In the genomic region with DNA sequence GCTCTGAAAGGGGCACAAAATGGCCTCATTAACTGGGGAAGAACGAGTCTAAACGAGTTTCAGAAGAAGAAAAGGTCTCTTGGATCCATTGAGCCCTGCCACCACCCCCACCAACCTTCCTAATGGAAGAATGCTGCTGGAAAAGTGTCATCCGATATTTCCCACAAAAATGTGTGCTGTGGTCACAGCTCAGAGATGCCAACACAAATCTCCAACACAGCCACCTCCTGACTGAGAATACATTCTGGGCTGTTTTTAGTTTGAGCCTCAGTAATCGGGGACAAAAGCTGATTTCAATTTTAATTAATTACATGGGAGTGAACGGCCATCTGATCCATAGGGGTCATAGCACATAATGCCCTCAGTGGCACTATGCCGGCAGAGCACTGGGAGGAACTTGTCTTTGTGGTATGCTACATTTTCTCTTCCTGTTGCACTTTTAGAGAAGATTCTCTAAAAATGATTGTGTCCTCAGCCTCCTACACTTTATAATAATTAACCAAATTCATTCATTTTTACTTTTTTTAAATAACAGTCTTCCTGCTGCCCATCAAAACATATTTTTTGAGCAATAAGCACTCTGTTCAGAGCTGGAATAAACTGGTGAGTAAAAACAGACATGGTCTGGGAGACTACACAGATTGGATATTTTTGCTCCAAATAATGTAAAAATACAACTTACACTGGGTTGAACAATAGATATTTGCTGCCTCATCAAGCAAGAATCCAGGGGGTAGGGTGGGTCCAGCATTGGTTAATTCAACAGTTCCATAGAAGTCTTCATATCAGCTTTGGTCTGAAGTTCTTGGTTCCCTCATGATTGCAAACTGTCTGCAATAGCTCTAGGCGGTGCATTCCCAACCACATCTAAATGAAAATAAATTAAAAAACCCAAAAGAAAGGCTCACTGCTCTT, we compare ENCODE assay signal across 1 cellular context.
TF ChIP-seq lines count a peak whose summit lies in the region.

No MANE protein-coding gene starts in this region.

TF ChIP-seq in IMR-90, 13 proteins besides CTCF, POLR2A, EP300 and RAD21:
- no peak for TF ChIP-seq BHLHE40 (IDR thresholded peaks at IDR 0.05; ENCODE audit: low read depth, low read length)
- no peak for TF ChIP-seq NFE2L2 (IDR thresholded peaks at IDR 0.05; ENCODE audit: low read depth, low read length)
- no peak for TF ChIP-seq RFX5 (IDR thresholded peaks at IDR 0.05; ENCODE audit: low read depth, low read length)
- no peak for TF ChIP-seq MXI1 (IDR thresholded peaks at IDR 0.05; ENCODE audit: borderline replicate concordance, low read depth, low read length)
- TF ChIP-seq RCOR1 (IDR thresholded peaks at IDR 0.05; ENCODE audit: insufficient replicate concordance, low read length): no peak
- TF ChIP-seq, protein P1, sequence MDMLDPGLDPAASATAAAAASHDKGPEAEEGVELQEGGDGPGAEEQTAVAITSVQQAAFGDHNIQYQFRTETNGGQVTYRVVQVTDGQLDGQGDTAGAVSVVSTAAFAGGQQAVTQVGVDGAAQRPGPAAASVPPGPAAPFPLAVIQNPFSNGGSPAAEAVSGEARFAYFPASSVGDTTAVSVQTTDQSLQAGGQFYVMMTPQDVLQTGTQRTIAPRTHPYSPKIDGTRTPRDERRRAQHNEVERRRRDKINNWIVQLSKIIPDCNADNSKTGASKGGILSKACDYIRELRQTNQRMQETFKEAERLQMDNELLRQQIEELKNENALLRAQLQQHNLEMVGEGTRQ (IDR thresholded peaks at IDR 0.05; ENCODE audit: low read depth, low read length): no peak
- no peak for TF ChIP-seq MAFK (IDR thresholded peaks at IDR 0.05; ENCODE audit: low read depth, low read length)
- no peak for TF ChIP-seq MAZ (IDR thresholded peaks at IDR 0.05; ENCODE audit: borderline replicate concordance, low read depth, low read length)
- no peak for TF ChIP-seq SMC3 (IDR thresholded peaks at IDR 0.05; ENCODE audit: low read depth, low read length)
- no peak for TF ChIP-seq FOS (IDR thresholded peaks at IDR 0.05; ENCODE audit: low read depth, low read length)
- TF ChIP-seq CHD1 (IDR thresholded peaks at IDR 0.05; ENCODE audit: low read depth, low read length): no peak
- TF ChIP-seq, protein P2, sequence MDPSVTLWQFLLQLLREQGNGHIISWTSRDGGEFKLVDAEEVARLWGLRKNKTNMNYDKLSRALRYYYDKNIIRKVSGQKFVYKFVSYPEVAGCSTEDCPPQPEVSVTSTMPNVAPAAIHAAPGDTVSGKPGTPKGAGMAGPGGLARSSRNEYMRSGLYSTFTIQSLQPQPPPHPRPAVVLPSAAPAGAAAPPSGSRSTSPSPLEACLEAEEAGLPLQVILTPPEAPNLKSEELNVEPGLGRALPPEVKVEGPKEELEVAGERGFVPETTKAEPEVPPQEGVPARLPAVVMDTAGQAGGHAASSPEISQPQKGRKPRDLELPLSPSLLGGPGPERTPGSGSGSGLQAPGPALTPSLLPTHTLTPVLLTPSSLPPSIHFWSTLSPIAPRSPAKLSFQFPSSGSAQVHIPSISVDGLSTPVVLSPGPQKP (IDR thresholded peaks at IDR 0.05; ENCODE audit: borderline replicate concordance, low read depth, low read length): no peak
- no peak for TF ChIP-seq CEBPB (IDR thresholded peaks at IDR 0.05; ENCODE audit: low read depth, low read length)
